In genomic region chr17:64661731-64661980, GRCh38 we compare ENCODE assay signal across 8 cellular contexts. TPM values are rescaled to one million over a fixed set of nuclear protein-coding genes. Genes with fewer than 3 reads are reported as not detected.
DNase-seq lines count a peak whose midpoint lies in the region; ATAC-seq, FAIRE-seq and TF ChIP-seq lines count a peak whose summit lies in the region.

No MANE protein-coding gene starts in this region.

- no peak for TF ChIP-seq CTCF in astrocyte (IDR thresholded peaks at IDR 0.05; ENCODE audit: insufficient read depth, low read depth, low read length)
- TF ChIP-seq CTCF in left lung (IDR thresholded peaks at IDR 0.05) = no peak

- no peak for FAIRE-seq in astrocyte (lab: Jason Lieb, UNC)

- H3K9me3 Mint-ChIP-seq in astrocyte (ENCODE audit: unreplicated experiment) = no peaks in the 10 kb centered on the region

- H3K36me3 Mint-ChIP-seq in astrocyte (ENCODE audit: low read depth, unreplicated experiment) = peaks cover 6% of the 10 kb centered on the region

- H3K9me3 ChIP-seq in astrocyte (ENCODE audit: insufficient read depth, low read depth, low read length) (no peaks in the 10 kb centered on the region), left lung (no peaks in the 10 kb centered on the region), thymus (ENCODE audit: control insufficient read depth) (no peaks in the 10 kb centered on the region)

- H3K79me2 ChIP-seq in astrocyte (ENCODE audit: insufficient read depth, low read length) = peaks cover 61% of the 10 kb centered on the region

- peak overlapping the region; percentile 95 for H3K9ac ChIP-seq in astrocyte (ENCODE audit: low read length)

- peak overlapping the region; percentile 98 for H3K27ac Mint-ChIP-seq in astrocyte (ENCODE audit: unreplicated experiment)

- no peak overlapping the region for H2AFZ ChIP-seq in astrocyte (ENCODE audit: low read depth, low read length)

- H4K20me1 ChIP-seq in astrocyte (ENCODE audit: insufficient read depth, low read length) = peaks cover 39% of the 10 kb centered on the region

- WGBS in thymus = under 1% methylated on average over 32 of the region's 32 CpGs

- H3K27me3 ChIP-seq in astrocyte (ENCODE audit: insufficient read depth, low read length) = no peaks in the 10 kb centered on the region
- no peaks in the 10 kb centered on the region for H3K27me3 ChIP-seq in left lung
- no peaks in the 10 kb centered on the region for H3K27me3 ChIP-seq in thymus (ENCODE audit: control insufficient read depth, insufficient read depth)

- H3K27me3 Mint-ChIP-seq in astrocyte (ENCODE audit: low read depth, unreplicated experiment) = no peaks in the 10 kb centered on the region

- peaks cover 20% of the 10 kb centered on the region for H3K4me1 Mint-ChIP-seq in astrocyte (ENCODE audit: low read depth, unreplicated experiment)

- intact Hi-C loops in left lung (cut with DNase I) = no loop called here

- DNase-seq in astrocyte (ENCODE audit: low read depth) = no peak
- peak in 1 of 2 donors; percentile 54 for DNase-seq in left lung
- DNase-seq in DMS53 (lab: John Stamatoyannopoulos, UW) = no peak

- peak overlapping the region; percentile 99 for H3K4me3 Mint-ChIP-seq in astrocyte (ENCODE audit: unreplicated experiment)

- ATAC-seq in GM18909 (IDR thresholded peaks at IDR 0.05; ENCODE audit: poor library complexity, unreplicated experiment) (peak; percentile 43), HG03354 (IDR thresholded peaks at IDR 0.05; ENCODE audit: poor library complexity, severe bottlenecking, unreplicated experiment) (peak; percentile 38), left lung (peak; percentile 44), HG03442 (IDR thresholded peaks at IDR 0.05; ENCODE audit: unreplicated experiment) (no peak), GM21825 (IDR thresholded peaks at IDR 0.05; ENCODE audit: unreplicated experiment) (no peak)

- peak overlapping the region; percentile 95 for H3K4me2 ChIP-seq in astrocyte (ENCODE audit: low read length)

- peak overlapping the region; percentile 94 for H3K27ac ChIP-seq in astrocyte (ENCODE audit: low read depth, low read length)
- peak overlapping the region; percentile 89 to 94 for H3K27ac ChIP-seq in left lung
- peak overlapping the region; percentile 98 for H3K27ac ChIP-seq in thymus (ENCODE audit: low read depth)

- peak overlapping the region; percentile 91 for H3K4me3 ChIP-seq in astrocyte (ENCODE audit: insufficient read depth, low read depth, low read length)
- peak overlapping the region; percentile 56 to 70 for H3K4me3 ChIP-seq in left lung
- peak overlapping the region; percentile 61 for H3K4me3 ChIP-seq in thymus (ENCODE audit: low read length)

- H3K4me1 ChIP-seq in astrocyte (ENCODE audit: insufficient read depth, low read length) (peaks cover 22% of the 10 kb centered on the region), left lung (peaks cover 15 to 49% of the 10 kb centered on the region in 2 donors), thymus (ENCODE audit: control insufficient read depth, insufficient read depth, low read length) (peaks cover 9% of the 10 kb centered on the region)

- H3K36me3 ChIP-seq in astrocyte (ENCODE audit: insufficient read depth, low read length) (no peaks in the 10 kb centered on the region), left lung (no peaks in the 10 kb centered on the region), thymus (ENCODE audit: control insufficient read depth, insufficient read depth) (no peaks in the 10 kb centered on the region)

RNA-seq across cellular contexts. Expression of gene SMURF2, which starts 0.5 kb away (rescaled TPM):
- 104 and 126 TPM in 2 replicates for total RNA-seq in astrocyte
- 10 to 100 TPM; 41.6 to 44.6 TPM for total RNA-seq in left lung
- polyA plus RNA-seq in thymus = 14.1 TPM

Comparison
In these comparisons a context has a peak if more than half of its experiments do, and no peak if none do; other contexts are left out.
1. ATAC-seq: peak in GM18909 (single experiment), HG03354 (single experiment) and left lung (single experiment); none in HG03442 (single experiment) and GM21825 (single experiment).
2. Peak in every context shown above with its lines, with median percentiles within 50 percentile points of each other: H3K27ac ChIP-seq and H3K4me3 ChIP-seq.